In genomic region chr3:3189102-3189727, GRCh38 we compare ENCODE assay signal across 20 cellular contexts. TPM values are rescaled to one million over a fixed set of nuclear protein-coding genes. Genes with fewer than 3 reads are reported as not detected.
DNase-seq lines count a peak whose midpoint lies in the region; ATAC-seq and TF ChIP-seq lines count a peak whose summit lies in the region.
"Had no signal": no experiment of that assay in that cellular context is flagged by ENCODE, and none has a peak within 500 bp of the region (broad histone marks: within the 10 kb centered on the region; RNA-seq: fewer than 3 reads in every experiment).

No MANE protein-coding gene starts in this region.

- 44% methylated on average over 1 of the region's 1 CpG for WGBS in hepatocyte (ENCODE audit: low lambda C conversion rate, missing lambda C conversion rate)

- TF ChIP-seq CTCF in hepatocyte (IDR thresholded peaks at IDR 0.05; ENCODE audit: poor library complexity) = no peak
- no peak for TF ChIP-seq CTCF in mucosa of descending colon (IDR thresholded peaks at IDR 0.05)

- ATAC-seq in HG02885 (IDR thresholded peaks at IDR 0.05; ENCODE audit: poor library complexity, unreplicated experiment) (no peak), mucosa of descending colon (no peak)
- ATAC-seq: gastroesophageal sphincter, GM23338, lower lobe of right lung had no signal

- H2AFZ ChIP-seq in hepatocyte = no peak overlapping the region
- H2AFZ ChIP-seq: GM23338 had no signal

- DNase-seq in CD4-positive, alpha-beta memory T cell = no peak
- DNase-seq in GM04504 (ENCODE audit: low read depth) (peak; percentile 24), amniotic epithelial cell (ENCODE audit: low read depth) (peak; percentile 44), hepatocyte (ENCODE audit: low spot score) (peak; percentile 10), hippocampal formation (lab: John Stamatoyannopoulos, UW) (no peak), mucosa of descending colon (no peak), NCI-H1436 treated with DMSO at 0.1 percent for 48 hours (lab: John Stamatoyannopoulos, UW) (no peak)
- DNase-seq: activated CD8-positive, alpha-beta memory T cell treated with anti-CD3 and anti-CD28 coated beads for 24 hours; anterior cingulate cortex; Calu3; lower lobe of right lung; naive B cell; NCI-H1092; NCI-H2107; NCI-H82; thyroid gland had no signal

- POLR2A ChIA-PET in CD4-positive, alpha-beta memory T cell (lab: Charles Lee; ENCODE audit: partially characterized antibody) = interaction anchor here (1.2 to 1.5 kb wide), 2 partner anchors 10 to 15 kb away, joined by 7 to 8 read pairs; partner anchors contain the start of gene CRBN

- CTCF ChIA-PET in CD4-positive, alpha-beta memory T cell (lab: Charles Lee; ENCODE audit: partially characterized antibody) = interaction anchor here (1.1 to 9.3 kb wide), 4 partner anchors 7 to 17 kb away, joined by 4 to 90 read pairs (median 46); partner anchors contain the start of gene CRBN

- peaks cover 47% of the 10 kb centered on the region for H3K4me1 ChIP-seq in CD4-positive, alpha-beta memory T cell (ENCODE audit: insufficient read depth, low read length)
- no peaks in the 10 kb centered on the region for H3K4me1 ChIP-seq in hepatocyte (ENCODE audit: insufficient read depth)
- H3K4me1 ChIP-seq in mucosa of descending colon (ENCODE audit: low read depth) = no peaks in the 10 kb centered on the region
- H3K4me1 ChIP-seq: gastroesophageal sphincter, lower lobe of right lung, thyroid gland had no signal

- no peak overlapping the region for H3K27ac ChIP-seq in CD4-positive, alpha-beta memory T cell (ENCODE audit: low read depth, low read length)
- H3K27ac ChIP-seq in hepatocyte = no peak overlapping the region
- H3K27ac ChIP-seq: gastroesophageal sphincter, lower lobe of right lung, thyroid gland had no signal

- peaks cover 0 to 22% (median 12%) of the 10 kb centered on the region in 8 donors for H3K9me3 Mint-ChIP-seq in CD4-positive, alpha-beta memory T cell

- H3K9me3 ChIP-seq in CD4-positive, alpha-beta memory T cell (ENCODE audit: control insufficient read depth in 1 of 2, low read length in 2 of 2) = no peaks in the 10 kb centered on the region
- H3K9me3 ChIP-seq in hepatocyte (ENCODE audit: low read depth) = no peaks in the 10 kb centered on the region
- H3K9me3 ChIP-seq in mucosa of descending colon = no peaks in the 10 kb centered on the region
- H3K9me3 ChIP-seq: thyroid gland had no signal

- no peaks in the 10 kb centered on the region for H3K27me3 Mint-ChIP-seq in CD4-positive, alpha-beta memory T cell
- H3K27me3 Mint-ChIP-seq: activated T-helper 17 cell treated with anti-CD3 and anti-CD28 coated beads, Interleukin-2, amount 50 U/mL, for 72 hours had no signal

- H3K36me3 Mint-ChIP-seq in CD4-positive, alpha-beta memory T cell = no peaks in the 10 kb centered on the region

- H3K36me3 ChIP-seq in CD4-positive, alpha-beta memory T cell (ENCODE audit: insufficient read depth, low read length) = no peaks in the 10 kb centered on the region
- H3K36me3 ChIP-seq in hepatocyte (replicated peaks; ENCODE audit: insufficient read depth, low read depth) (no peaks in the 10 kb centered on the region), mucosa of descending colon (ENCODE audit: low read depth) (no peaks in the 10 kb centered on the region)
- H3K36me3 ChIP-seq: gastroesophageal sphincter, lower lobe of right lung, thyroid gland had no signal

- no peak overlapping the region for H3K4me2 ChIP-seq in hepatocyte
- H3K4me2 ChIP-seq: GM23338 had no signal

- peaks cover 41 to 57% (median 47%) of the 10 kb centered on the region in 4 donors for H3K4me1 Mint-ChIP-seq in CD4-positive, alpha-beta memory T cell
- H3K4me1 Mint-ChIP-seq: GM23338, naive B cell had no signal

- H4K20me1 ChIP-seq in hepatocyte (ENCODE audit: insufficient read depth, poor library complexity, severe bottlenecking) = no peaks in the 10 kb centered on the region

- intact Hi-C loops in CD4-positive, alpha-beta memory T cell (cut with micrococcal nuclease) = no loop called here
- intact Hi-C loops in mucosa of descending colon (cut with DNase I, micrococcal nuclease) = no loop called here

- peak overlapping the region in 7 of 8 donors; percentile 2 to 55 (median 48) for H3K4me3 Mint-ChIP-seq in CD4-positive, alpha-beta memory T cell
- H3K4me3 Mint-ChIP-seq: activated T-helper 17 cell treated with anti-CD3 and anti-CD28 coated beads, Interleukin-2, amount 50 U/mL, for 72 hours; GM23338; naive B cell had no signal

- no peaks in the 10 kb centered on the region for H3K9me2 ChIP-seq in hepatocyte (replicated peaks; ENCODE audit: insufficient read depth)

- no peaks in the 10 kb centered on the region for H3K79me2 ChIP-seq in hepatocyte

- H3K27me3 ChIP-seq in CD4-positive, alpha-beta memory T cell (ENCODE audit: insufficient read depth, low read length) = no peaks in the 10 kb centered on the region
- peaks cover 6% of the 10 kb centered on the region for H3K27me3 ChIP-seq in hepatocyte
- H3K27me3 ChIP-seq: thyroid gland had no signal

- peak overlapping the region; percentile 77 to 89 (median 84) for H3K27ac Mint-ChIP-seq in CD4-positive, alpha-beta memory T cell
- H3K27ac Mint-ChIP-seq: activated T-helper 17 cell treated with anti-CD3 and anti-CD28 coated beads, Interleukin-2, amount 50 U/mL, for 72 hours; GM23338; naive B cell had no signal

- no peak overlapping the region for H3K4me3 ChIP-seq in CD4-positive, alpha-beta memory T cell (ENCODE audit: low read length in 2 of 2)
- H3K4me3 ChIP-seq in hepatocyte (no peak overlapping the region), mucosa of descending colon (no peak overlapping the region)
- H3K4me3 ChIP-seq: gastroesophageal sphincter, GM23338, lower lobe of right lung, thyroid gland had no signal

RNA-seq across cellular contexts. Expression of gene CRBN, which starts 9.7 kb away (rescaled TPM):
- total RNA-seq in CD4-positive, alpha-beta memory T cell = 100 to 1,000 TPM; 150 to 162 TPM
- polyA plus RNA-seq in CD4-positive, alpha-beta memory T cell = 100 to 1,000 TPM; 194 to 235 TPM
- total RNA-seq in hepatocyte (53.9 and 62.7 TPM in 2 replicates), mucosa of descending colon (10 to 100 TPM; 35.8 to 65.9 (median 64.8) TPM)
- polyA plus RNA-seq in hepatocyte = 29.8 and 31.0 TPM in 2 replicates

Comparison
In these comparisons a context has a peak if more than half of its experiments do, and no peak if none do; other contexts are left out.
1. DNase-seq: peak in GM04504 (single experiment), amniotic epithelial cell (single experiment) and hepatocyte (single experiment); none in CD4-positive, alpha-beta memory T cell (0 of 5), hippocampal formation (0 of 2), mucosa of descending colon (0 of 3) and NCI-H1436 treated with DMSO at 0.1 percent for 48 hours (single experiment).